In genomic region chr6:50239853-50240252, GRCh38 we compare ENCODE assay signal across 28 cellular contexts.
"Had no signal": no experiment of that assay in that cellular context is flagged by ENCODE, and none has a peak within 500 bp of the region (broad histone marks: within the 10 kb centered on the region; RNA-seq: fewer than 3 reads in every experiment).

No MANE protein-coding gene starts in this region.

- ATAC-seq: heart right ventricle; left colon; left lung; lower lobe of right lung; natural killer cell; right cardiac atrium; stimulated activated naive B cell treated with anti-CD40 and anti-IgM and Interleukin-4, amounts not matched to agents 10 μg/mL and 1 μg/mL and 100 μg/mL, for 72 hours; stimulated activated naive CD8-positive, alpha-beta T cell treated with anti-CD3 and anti-CD28 coated beads, Interleukin-15, Interleukin-2, amounts not matched to agents 100 U/mL and 50 U/mL, for 24 hours had no signal

- H3K9me3 ChIP-seq: lower lobe of right lung, ovary, sigmoid colon, testis, thyroid gland, uterus had no signal

- H3K36me3 ChIP-seq: heart right ventricle, left lung, lower lobe of right lung, neural progenitor cell, ovary, sigmoid colon, stomach, thyroid gland, uterus had no signal

- H3K27me3 ChIP-seq: heart right ventricle, hepatocyte, left lung, neural progenitor cell, ovary, sigmoid colon, stomach, testis, thyroid gland, uterus had no signal

- DNase-seq: heart right ventricle; left colon; left lung; lower lobe of right lung; mammary epithelial cell; mesendoderm; naive B cell; natural killer cell; nephron progenitor cell; ovary; sigmoid colon; small intestine; stimulated activated CD4-positive, alpha-beta T cell treated with anti-CD3 and anti-CD28 coated beads, Interleukin-1b, Interleukin-23, amount 100 ng/mL, for 48 hours; stimulated activated CD4-positive, alpha-beta T cell treated with anti-CD3 and anti-CD28 coated beads, Interleukin-2, amount 100 ng/mL, for 48 hours; stimulated activated CD4-positive, alpha-beta T cell treated with anti-CD3 and anti-CD28 coated beads, Interleukin-4, amount 100 ng/mL, for 4 hours; stimulated activated CD8-positive, alpha-beta memory T cell treated with anti-CD3 and anti-CD28 coated beads, Interleukin-4, amount 100 ng/mL, for 48 hours; stimulated activated naive B cell treated with anti-CD40 and anti-IgM and Interleukin-4, amounts not matched to agents 10 μg/mL and 1 μg/mL and 100 μg/mL, for 72 hours; stimulated activated naive CD8-positive, alpha-beta T cell treated with anti-CD3 and anti-CD28 coated beads, Interleukin-15, Interleukin-2, amounts not matched to agents 100 U/mL and 50 U/mL, for 24 hours; stomach; testis; thyroid gland; trophoblast cell; uterus had no signal

- H3K27me3 Mint-ChIP-seq: naive B cell; stimulated activated naive B cell treated with anti-CD40 and anti-IgM and Interleukin-4, amounts not matched to agents 10 μg/mL and 1 μg/mL and 100 μg/mL, for 72 hours had no signal

- H2AFZ ChIP-seq: hepatocyte, neural progenitor cell had no signal

- H3K4me1 Mint-ChIP-seq: mesothelial cell of epicardium; naive B cell; natural killer cell; nephron progenitor cell; neural progenitor cell; stimulated activated naive B cell treated with anti-CD40 and anti-IgM and Interleukin-4, amounts not matched to agents 10 μg/mL and 1 μg/mL and 100 μg/mL, for 72 hours had no signal

- H3K9me3 Mint-ChIP-seq: nephron progenitor cell had no signal

- H3K4me2 ChIP-seq: hepatocyte, neural progenitor cell had no signal

- H3K4me1 ChIP-seq: heart right ventricle, left lung, lower lobe of right lung, neural progenitor cell, sigmoid colon, stomach, testis, thyroid gland, uterus had no signal

- H3K36me3 Mint-ChIP-seq: mesothelial cell of epicardium; naive B cell; neural progenitor cell; stimulated activated naive B cell treated with anti-CD40 and anti-IgM and Interleukin-4, amounts not matched to agents 10 μg/mL and 1 μg/mL and 100 μg/mL, for 72 hours had no signal

- H3K27ac ChIP-seq: heart right ventricle, hepatocyte, left lung, lower lobe of right lung, neural progenitor cell, ovary, sigmoid colon, stomach, testis, thyroid gland, uterus had no signal

- H3K9ac ChIP-seq: neural progenitor cell had no signal

- H3K4me3 Mint-ChIP-seq: mesothelial cell of epicardium; naive B cell; natural killer cell; nephron progenitor cell; neural progenitor cell; stimulated activated naive B cell treated with anti-CD40 and anti-IgM and Interleukin-4, amounts not matched to agents 10 μg/mL and 1 μg/mL and 100 μg/mL, for 72 hours had no signal

- H3K4me3 ChIP-seq: heart right ventricle, hepatocyte, left lung, lower lobe of right lung, neural progenitor cell, ovary, sigmoid colon, stomach, testis, thyroid gland, uterus had no signal

- H3K27ac Mint-ChIP-seq: mesothelial cell of epicardium; naive B cell; natural killer cell; nephron progenitor cell; neural progenitor cell; progenitor cell of endocrine pancreas; stimulated activated naive B cell treated with anti-CD40 and anti-IgM and Interleukin-4, amounts not matched to agents 10 μg/mL and 1 μg/mL and 100 μg/mL, for 72 hours had no signal
